Comparison of ENCODE assay signal across 1 cellular context in genomic region chr11:506238-506949, GRCh38.
TF ChIP-seq lines count a peak whose summit lies in the region.

No MANE protein-coding gene starts in this region.

TF ChIP-seq in HepG2, 621 proteins besides CTCF, POLR2A, EP300 and RAD21 (continues in another document):
- TF ChIP-seq ZBTB46 (CRISPR knock-in tag; IDR thresholded peaks at IDR 0.05; ENCODE audit: borderline replicate concordance), result no peak
- no peak for TF ChIP-seq ZNF224 (CRISPR knock-in tag; IDR thresholded peaks at IDR 0.05)
- no peak for TF ChIP-seq NFE2L1 (CRISPR knock-in tag; IDR thresholded peaks at IDR 0.05; ENCODE audit: borderline replicate concordance)
- 0 out of 2 replicates have a peak, but pooled peaks have one; percentile 66 for TF ChIP-seq GLI4 (CRISPR knock-in tag; IDR thresholded peaks at IDR 0.05; ENCODE audit: borderline replicate concordance)
- TF ChIP-seq GMEB1 (CRISPR knock-in tag; IDR thresholded peaks at IDR 0.05; ENCODE audit: borderline replicate concordance), result peak; percentile 94
- no peak for TF ChIP-seq PBX2 (CRISPR knock-in tag; IDR thresholded peaks at IDR 0.05)
- no peak; the same call in 1 of the 2 replicates for TF ChIP-seq RERE (CRISPR knock-in tag; IDR thresholded peaks at IDR 0.05; ENCODE audit: low read depth)
- TF ChIP-seq POLR2G (IDR thresholded peaks at IDR 0.05; ENCODE audit: low read depth, low read length), result peak; percentile 78
- TF ChIP-seq SP1 (IDR thresholded peaks at IDR 0.05), result no peak
- no peak; the same call in none of the 2 replicates for TF ChIP-seq SP1 (CRISPR knock-in tag; IDR thresholded peaks at IDR 0.05)
- no peak for TF ChIP-seq ZNF672 (CRISPR knock-in tag; IDR thresholded peaks at IDR 0.05)
- TF ChIP-seq EHMT2 (IDR thresholded peaks at IDR 0.05; ENCODE audit: borderline replicate concordance, low read depth, low read length), result no peak
- peak; percentile 83 for TF ChIP-seq CREM (IDR thresholded peaks at IDR 0.05)
- TF ChIP-seq CREM (CRISPR knock-in tag; IDR thresholded peaks at IDR 0.05), result peak; percentile 69; the same call in 1 of the 2 replicates
- no peak for TF ChIP-seq IKZF1 (IDR thresholded peaks at IDR 0.05)
- 0 out of 2 replicates have a peak, but pooled peaks have one; percentile 49 for TF ChIP-seq ZFP37 (CRISPR knock-in tag; IDR thresholded peaks at IDR 0.05; ENCODE audit: borderline replicate concordance)
- no peak; the same call in 1 of the 2 replicates for TF ChIP-seq PAXIP1 (CRISPR knock-in tag; conservative IDR thresholded peaks at IDR 0.05)
- TF ChIP-seq ZNF800 (CRISPR knock-in tag; IDR thresholded peaks at IDR 0.05), result peak; percentile 69; the same call in 1 of the 2 replicates
- peak; percentile 92 for TF ChIP-seq KDM5A (IDR thresholded peaks at IDR 0.05; ENCODE audit: borderline replicate concordance, low read length)
- peak; percentile 58 for TF ChIP-seq RNF2 (conservative IDR thresholded peaks at IDR 0.05; ENCODE audit: low read depth)
- no peak for TF ChIP-seq ZNF879 (CRISPR knock-in tag; IDR thresholded peaks at IDR 0.05)
- TF ChIP-seq ZFX (CRISPR knock-in tag; IDR thresholded peaks at IDR 0.05; ENCODE audit: low read depth), result no peak; the same call in 1 of the 2 replicates
- peak; percentile 91 for TF ChIP-seq RBM39 (IDR thresholded peaks at IDR 0.05; ENCODE audit: low read depth, low read length, poor library complexity, severe bottlenecking)
- TF ChIP-seq RORA (CRISPR knock-in tag; IDR thresholded peaks at IDR 0.05), result no peak
- no peak for TF ChIP-seq PBX3 (CRISPR knock-in tag; IDR thresholded peaks at IDR 0.05; ENCODE audit: borderline replicate concordance)
- no peak for TF ChIP-seq ZUFSP (CRISPR knock-in tag; IDR thresholded peaks at IDR 0.05; ENCODE audit: borderline replicate concordance)
